ENCODE assay signal across 1 cellular context in the genomic region with DNA sequence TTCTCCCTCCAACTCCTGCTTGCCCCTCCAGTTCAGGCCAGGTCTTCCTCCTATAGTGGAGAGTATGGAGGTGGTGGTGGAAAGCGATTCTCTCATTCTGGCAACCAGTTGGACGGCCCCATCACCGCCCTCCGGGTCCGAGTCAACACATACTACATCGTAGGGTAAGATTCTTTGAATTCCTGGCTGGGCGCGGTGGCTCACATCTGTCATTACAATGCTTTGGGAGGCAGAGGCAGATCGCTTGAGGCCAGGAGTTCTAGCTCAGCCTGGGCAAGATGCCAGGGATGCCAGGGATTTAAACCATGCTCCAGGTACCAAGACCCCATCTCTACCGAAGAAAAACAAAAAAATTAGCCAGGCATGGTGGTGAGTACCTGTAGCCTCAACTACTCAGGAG.
TF ChIP-seq lines count a peak whose summit lies in the region.

No MANE protein-coding gene starts in this region.

TF ChIP-seq in H1, 55 proteins besides CTCF, POLR2A, EP300 and RAD21:
- TF ChIP-seq TEAD4 (IDR thresholded peaks at IDR 0.05; ENCODE audit: low read depth, low read length) (peak; percentile 82), ZNF274 (IDR thresholded peaks at IDR 0.05; ENCODE audit: borderline replicate concordance, extremely low read depth, low read length) (no peak), SIRT6 (IDR thresholded peaks at IDR 0.05; ENCODE audit: low read length) (no peak), RFX5 (IDR thresholded peaks at IDR 0.05; ENCODE audit: borderline replicate concordance, low read depth, low read length) (no peak), SAP30 (IDR thresholded peaks at IDR 0.05; ENCODE audit: insufficient read depth, insufficient replicate concordance, low read length) (no peak), JUN (IDR thresholded peaks at IDR 0.05; ENCODE audit: low read depth, low read length) (no peak)
